ENCODE assay signal across 12 cellular contexts in genomic region chr11:89436071-89436470, GRCh38. TPM values are rescaled to one million over a fixed set of nuclear protein-coding genes. Genes with fewer than 3 reads are reported as not detected.
DNase-seq lines count a peak whose midpoint lies in the region; ATAC-seq and TF ChIP-seq lines count a peak whose summit lies in the region.
"Had no signal": no experiment of that assay in that cellular context is flagged by ENCODE, and none has a peak within 500 bp of the region (broad histone marks: within the 10 kb centered on the region; RNA-seq: fewer than 3 reads in every experiment).

No MANE protein-coding gene starts in this region.

- no peaks in the 10 kb centered on the region for H3K9me3 Mint-ChIP-seq in osteocyte (ENCODE audit: unreplicated experiment)
- H3K9me3 Mint-ChIP-seq: activated CD4-positive, alpha-beta T cell treated with anti-CD3 and anti-CD28 coated beads, Interleukin-2, amount 10 ng/mL, durations not matched to agents 24 days and 14 days had no signal

- no peak for TF ChIP-seq CTCF in fibroblast of mammary gland (conservative IDR thresholded peaks at IDR 0.05; ENCODE audit: control insufficient read depth, insufficient read depth, low read depth, low read length)
- TF ChIP-seq CTCF in osteocyte (IDR thresholded peaks at IDR 0.05) = no peak

- ATAC-seq in GM18870 (IDR thresholded peaks at IDR 0.05; ENCODE audit: unreplicated experiment) (no peak), GM18858 (IDR thresholded peaks at IDR 0.05; ENCODE audit: unreplicated experiment) (no peak)

- peaks cover 20% of the 10 kb centered on the region for H3K4me1 Mint-ChIP-seq in osteocyte (ENCODE audit: unreplicated experiment)
- H3K4me1 Mint-ChIP-seq: activated CD4-positive, alpha-beta T cell treated with anti-CD3 and anti-CD28 coated beads, Interleukin-2, amount 10 ng/mL, durations not matched to agents 24 days and 14 days had no signal

- H3K27ac Mint-ChIP-seq in osteocyte (ENCODE audit: unreplicated experiment) = peak overlapping the region; percentile 75
- H3K27ac Mint-ChIP-seq: activated CD4-positive, alpha-beta T cell treated with anti-CD3 and anti-CD28 coated beads, Interleukin-2, amount 10 ng/mL, durations not matched to agents 24 days and 14 days had no signal

- no peaks in the 10 kb centered on the region for H3K27me3 Mint-ChIP-seq in osteocyte (ENCODE audit: unreplicated experiment)
- H3K27me3 Mint-ChIP-seq: activated CD4-positive, alpha-beta T cell treated with anti-CD3 and anti-CD28 coated beads, Interleukin-2, amount 10 ng/mL, durations not matched to agents 24 days and 14 days had no signal

- no peak overlapping the region for H3K4me3 ChIP-seq in fibroblast of mammary gland (ENCODE audit: control insufficient read depth, low read depth, low read length)
- H3K4me3 ChIP-seq: psoas muscle had no signal

- H3K36me3 Mint-ChIP-seq in osteocyte (ENCODE audit: unreplicated experiment) = peaks cover 11% of the 10 kb centered on the region

- DNase-seq in GM03348 (ENCODE audit: low spot score) (peak; percentile 5), NCI-H82 treated with DMSO at 0.1 percent for 48 hours (lab: John Stamatoyannopoulos, UW; ENCODE audit: unreplicated experiment) (peak; percentile 36), fibroblast of mammary gland (ENCODE audit: low read depth) (peak; percentile 27), osteocyte (ENCODE audit: extremely low spot score, unreplicated experiment) (no peak), NCI-H1694 (lab: John Stamatoyannopoulos, UW) (no peak)
- DNase-seq: activated CD4-positive, alpha-beta T cell treated with anti-CD3 and anti-CD28 coated beads, Interleukin-2, amount 10 ng/mL, durations not matched to agents 24 days and 14 days; activated effector memory CD4-positive, alpha-beta T cell treated with Interleukin-2 at 50 U/mL for 16 hours; NCI-H146 had no signal

- no peak overlapping the region for H3K4me3 Mint-ChIP-seq in osteocyte (ENCODE audit: unreplicated experiment)
- H3K4me3 Mint-ChIP-seq: activated CD4-positive, alpha-beta T cell treated with anti-CD3 and anti-CD28 coated beads, Interleukin-2, amount 10 ng/mL, durations not matched to agents 24 days and 14 days had no signal

RNA-seq across cellular contexts. Expression of gene NOX4, which starts 55.1 kb away (rescaled TPM):
- total RNA-seq in osteocyte = 19.6 and 20.1 TPM in 2 replicates
- total RNA-seq: activated CD4-positive, alpha-beta T cell treated with anti-CD3 and anti-CD28 coated beads, Interleukin-2, amount 10 ng/mL, durations not matched to agents 24 days and 14 days; T-helper 1 cell treated with Interleukin-12 subunit alpha and Interleukin-12 subunit beta and Interleukin-4 antibody, amounts not matched to agents 30 ng/mL and 1 ng/mL, for 36 hours had no signal

Comparison
In these comparisons a context has a peak if more than half of its experiments do, and no peak if none do; other contexts are left out.
1. DNase-seq: peak in GM03348 (single experiment), NCI-H82 treated with DMSO at 0.1 percent for 48 hours (single experiment) and fibroblast of mammary gland (single experiment); none in osteocyte (single experiment) and NCI-H1694 (single experiment).